In the genomic region with DNA sequence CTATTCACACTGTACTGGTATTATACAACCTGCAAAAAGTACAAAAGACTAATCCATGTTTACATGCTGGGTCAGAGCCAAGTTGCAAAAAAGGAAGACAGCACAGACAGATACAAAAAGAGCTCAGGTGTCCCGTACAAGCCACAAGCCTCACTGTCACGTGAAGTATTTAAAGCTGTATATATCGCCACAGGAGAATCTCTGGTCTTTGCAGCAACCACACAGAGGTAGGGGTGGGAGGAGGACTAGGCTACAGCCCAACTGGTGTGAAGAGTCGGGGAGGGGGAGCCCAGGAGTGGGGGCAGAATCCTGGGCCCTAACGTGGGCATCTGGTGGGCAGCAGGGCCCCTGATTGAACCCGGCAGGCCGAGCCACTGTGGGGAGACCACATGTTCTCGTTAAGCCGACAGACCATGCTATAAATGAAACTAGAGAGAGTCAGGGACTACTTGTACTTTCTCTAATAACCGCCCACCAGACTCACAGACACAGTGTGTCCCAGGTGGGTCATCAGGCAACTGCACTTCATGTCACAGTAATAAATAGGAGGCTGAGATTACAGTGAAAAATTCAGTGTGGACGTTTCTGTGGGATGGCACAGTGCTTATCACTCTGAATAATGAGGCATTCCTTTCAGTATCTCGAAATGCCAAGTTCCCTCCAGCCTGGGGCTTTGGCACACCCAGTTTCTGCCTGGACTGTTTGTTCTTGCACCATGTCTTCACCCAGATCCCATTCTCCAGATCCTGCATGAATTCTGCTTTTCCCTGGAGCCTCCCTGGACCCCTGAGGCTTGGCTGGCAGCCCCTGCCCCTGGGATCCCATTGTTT, we compare ENCODE assay signal across 12 cellular contexts.
DNase-seq lines count a peak whose midpoint lies in the region; ATAC-seq and TF ChIP-seq lines count a peak whose summit lies in the region.
"Had no signal": no experiment of that assay in that cellular context is flagged by ENCODE, and none has a peak within 500 bp of the region (broad histone marks: within the 10 kb centered on the region; RNA-seq: fewer than 3 reads in every experiment).

No MANE protein-coding gene starts in this region.

- no peaks in the 10 kb centered on the region for H3K9me3 ChIP-seq in prostate gland

- WGBS in prostate gland: 9% methylated on average over 12 of the region's 12 CpGs

- H3K4me3 ChIP-seq in GM06990 (replicated peaks; ENCODE audit: low read depth, low read length): no peak overlapping the region
- no peak overlapping the region for H3K4me3 ChIP-seq in prostate gland
- H3K4me3 ChIP-seq: dorsolateral prefrontal cortex had no signal

- DNase-seq in GM06990 (ENCODE audit: extremely low read depth, insufficient read length): peak; percentile 22
- DNase-seq in NCI-H524 (lab: John Stamatoyannopoulos, UW): peak; percentile 31 to 55
- DNase-seq in foreskin keratinocyte: peak; percentile 6 to 37
- peak; percentile 69 for DNase-seq in prostate gland (ENCODE audit: low spot score)
- DNase-seq in NOMO-1 treated with dmso at 0.1 percent for 144 hours (lab: John Stamatoyannopoulos, UW; ENCODE audit: unreplicated experiment): no peak
- DNase-seq in NCI-H2081 (lab: John Stamatoyannopoulos, UW): no peak
- no peak for DNase-seq in cerebellar cortex (ENCODE audit: low spot score)
- DNase-seq in Ammon's horn (ENCODE audit: low spot score): no peak
- DNase-seq: HCEC 1CT, NCI-H2029, T-helper 2 cell had no signal

- H3K36me3 ChIP-seq in GM06990 (ENCODE audit: control insufficient read depth, insufficient read depth, low read length): no peaks in the 10 kb centered on the region
- H3K36me3 ChIP-seq in prostate gland: no peaks in the 10 kb centered on the region

- H3K4me1 ChIP-seq in foreskin keratinocyte (no peaks in the 10 kb centered on the region), prostate gland (replicated peaks) (peaks cover 14% of the 10 kb centered on the region)

- H3K27ac ChIP-seq in foreskin keratinocyte (no peak overlapping the region), prostate gland (peak overlapping the region; percentile 76 to 92)

- no peak for TF ChIP-seq POLR2A in prostate gland (IDR thresholded peaks at IDR 0.05)

- H3K27me3 ChIP-seq in GM06990 (replicated peaks; ENCODE audit: control insufficient read depth, insufficient read depth, low read length) (no peaks in the 10 kb centered on the region), foreskin keratinocyte (peaks cover 14% of the 10 kb centered on the region), prostate gland (replicated peaks; ENCODE audit: insufficient read depth) (no peaks in the 10 kb centered on the region)
- H3K27me3 ChIP-seq: dorsolateral prefrontal cortex had no signal

- intact Hi-C loops in prostate gland (cut with DNase I): no loop called here

- TF ChIP-seq CTCF in GM06990 (IDR thresholded peaks at IDR 0.05; ENCODE audit: insufficient read depth, low read length, poor library complexity, severe bottlenecking) (no peak), foreskin keratinocyte (conservative IDR thresholded peaks at IDR 0.05) (no peak), prostate gland (IDR thresholded peaks at IDR 0.05) (no peak)

- peak; percentile 55 for ATAC-seq in foreskin keratinocyte

Comparison
In these comparisons a context has a peak if more than half of its experiments do, and no peak if none do; other contexts are left out.
1. DNase-seq: peak in GM06990 (single experiment), NCI-H524 (2 of 2), foreskin keratinocyte (2 of 2) and prostate gland (single experiment); none in NOMO-1 treated with dmso at 0.1 percent for 144 hours (single experiment), NCI-H2081 (0 of 2), cerebellar cortex (single experiment) and Ammon's horn (single experiment).